In the genomic region with DNA sequence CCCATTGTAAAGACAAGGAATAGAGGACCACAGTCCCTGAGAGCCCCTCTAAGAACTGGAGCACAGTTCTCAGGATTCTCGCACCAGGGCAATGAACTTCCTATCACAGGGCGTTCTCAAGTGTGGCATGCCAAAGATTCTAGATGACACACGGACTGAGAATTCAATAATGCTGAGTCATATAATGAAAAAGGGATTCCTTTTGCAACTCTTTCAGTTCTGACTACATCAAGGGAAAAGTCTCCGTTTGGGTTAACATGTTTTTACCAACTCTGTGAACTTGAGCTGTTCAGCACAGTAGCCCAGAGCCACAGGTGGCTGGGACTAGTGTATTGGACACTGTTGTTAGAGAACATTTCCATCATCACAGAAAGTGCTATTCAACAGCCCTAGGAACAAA, we compare ENCODE assay signal across 1 cellular context.
TF ChIP-seq lines count a peak whose summit lies in the region.

No MANE protein-coding gene starts in this region.

TF ChIP-seq in K562, 482 proteins besides CTCF, POLR2A, EP300 and RAD21:
- TF ChIP-seq CAMTA2 (CRISPR knock-in tag; conservative IDR thresholded peaks at IDR 0.05) (no peak), JUN (IDR thresholded peaks at IDR 0.05; ENCODE audit: borderline replicate concordance, low read depth, low read length) (no peak), JUN (CRISPR knock-in tag; IDR thresholded peaks at IDR 0.05; ENCODE audit: borderline replicate concordance) (no peak), TCF3 (CRISPR knock-in tag; IDR thresholded peaks at IDR 0.05) (no peak), SRSF3 (IDR thresholded peaks at IDR 0.05; ENCODE audit: insufficient read depth, low read length) (no peak), MAFG (tag; conservative IDR thresholded peaks at IDR 0.05) (peak; percentile 95), ADNP (tag; IDR thresholded peaks at IDR 0.05) (no peak), ZNF76 (CRISPR knock-in tag; IDR thresholded peaks at IDR 0.05; ENCODE audit: borderline replicate concordance) (no peak), MAFK (IDR thresholded peaks at IDR 0.05; ENCODE audit: low read length) (peak; percentile 92), MAFF (IDR thresholded peaks at IDR 0.05; ENCODE audit: low read length) (peak; percentile 91), NFATC3 (IDR thresholded peaks at IDR 0.05) (no peak), RBM34 (IDR thresholded peaks at IDR 0.05; ENCODE audit: borderline replicate concordance, insufficient read depth, low read length) (no peak), FOXM1 (IDR thresholded peaks at IDR 0.05; ENCODE audit: low read depth) (no peak), FOXM1 (CRISPR knock-in tag; IDR thresholded peaks at IDR 0.05; ENCODE audit: low read depth) (no peak), ZNF584 (CRISPR knock-in tag; IDR thresholded peaks at IDR 0.05; ENCODE audit: low read depth) (no peak), ZNF316 (IDR thresholded peaks at IDR 0.05) (peak; percentile 98), SMARCC2 (IDR thresholded peaks at IDR 0.05; ENCODE audit: low read depth) (no peak), SMARCA4 (IDR thresholded peaks at IDR 0.05) (0 out of 2 replicates have a peak, but pooled peaks have one; percentile 21), NFE2L1 (tag; IDR thresholded peaks at IDR 0.05; ENCODE audit: borderline replicate concordance, low read depth) (peak; percentile 84), TEAD1 (CRISPR knock-in tag; IDR thresholded peaks at IDR 0.05) (no peak), NFE2 (IDR thresholded peaks at IDR 0.05; ENCODE audit: low read depth) (peak; percentile 91), XRCC4 (IDR thresholded peaks at IDR 0.05; ENCODE audit: extremely low read depth, insufficient read depth, insufficient read length) (no peak), C11orf30 (IDR thresholded peaks at IDR 0.05; ENCODE audit: low read depth) (peak; percentile 90), BACH1 (tag; IDR thresholded peaks at IDR 0.05) (peak; percentile 89; the same call in 1 of the 2 replicates)
- TF ChIP-seq, protein P1, sequence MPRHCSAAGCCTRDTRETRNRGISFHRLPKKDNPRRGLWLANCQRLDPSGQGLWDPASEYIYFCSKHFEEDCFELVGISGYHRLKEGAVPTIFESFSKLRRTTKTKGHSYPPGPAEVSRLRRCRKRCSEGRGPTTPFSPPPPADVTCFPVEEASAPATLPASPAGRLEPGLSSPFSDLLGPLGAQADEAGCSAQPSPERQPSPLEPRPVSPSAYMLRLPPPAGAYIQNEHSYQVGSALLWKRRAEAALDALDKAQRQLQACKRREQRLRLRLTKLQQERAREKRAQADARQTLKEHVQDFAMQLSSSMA (CRISPR knock-in tag; IDR thresholded peaks at IDR 0.05) = no peak
- TF ChIP-seq, protein P2, sequence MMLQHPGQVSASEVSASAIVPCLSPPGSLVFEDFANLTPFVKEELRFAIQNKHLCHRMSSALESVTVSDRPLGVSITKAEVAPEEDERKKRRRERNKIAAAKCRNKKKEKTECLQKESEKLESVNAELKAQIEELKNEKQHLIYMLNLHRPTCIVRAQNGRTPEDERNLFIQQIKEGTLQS (IDR thresholded peaks at IDR 0.05) = no peak
- TF ChIP-seq, protein P2 (CRISPR knock-in tag; conservative IDR thresholded peaks at IDR 0.05) = 0 out of 2 replicates have a peak, but pooled peaks have one; percentile 38
- TF ChIP-seq, protein P3, sequence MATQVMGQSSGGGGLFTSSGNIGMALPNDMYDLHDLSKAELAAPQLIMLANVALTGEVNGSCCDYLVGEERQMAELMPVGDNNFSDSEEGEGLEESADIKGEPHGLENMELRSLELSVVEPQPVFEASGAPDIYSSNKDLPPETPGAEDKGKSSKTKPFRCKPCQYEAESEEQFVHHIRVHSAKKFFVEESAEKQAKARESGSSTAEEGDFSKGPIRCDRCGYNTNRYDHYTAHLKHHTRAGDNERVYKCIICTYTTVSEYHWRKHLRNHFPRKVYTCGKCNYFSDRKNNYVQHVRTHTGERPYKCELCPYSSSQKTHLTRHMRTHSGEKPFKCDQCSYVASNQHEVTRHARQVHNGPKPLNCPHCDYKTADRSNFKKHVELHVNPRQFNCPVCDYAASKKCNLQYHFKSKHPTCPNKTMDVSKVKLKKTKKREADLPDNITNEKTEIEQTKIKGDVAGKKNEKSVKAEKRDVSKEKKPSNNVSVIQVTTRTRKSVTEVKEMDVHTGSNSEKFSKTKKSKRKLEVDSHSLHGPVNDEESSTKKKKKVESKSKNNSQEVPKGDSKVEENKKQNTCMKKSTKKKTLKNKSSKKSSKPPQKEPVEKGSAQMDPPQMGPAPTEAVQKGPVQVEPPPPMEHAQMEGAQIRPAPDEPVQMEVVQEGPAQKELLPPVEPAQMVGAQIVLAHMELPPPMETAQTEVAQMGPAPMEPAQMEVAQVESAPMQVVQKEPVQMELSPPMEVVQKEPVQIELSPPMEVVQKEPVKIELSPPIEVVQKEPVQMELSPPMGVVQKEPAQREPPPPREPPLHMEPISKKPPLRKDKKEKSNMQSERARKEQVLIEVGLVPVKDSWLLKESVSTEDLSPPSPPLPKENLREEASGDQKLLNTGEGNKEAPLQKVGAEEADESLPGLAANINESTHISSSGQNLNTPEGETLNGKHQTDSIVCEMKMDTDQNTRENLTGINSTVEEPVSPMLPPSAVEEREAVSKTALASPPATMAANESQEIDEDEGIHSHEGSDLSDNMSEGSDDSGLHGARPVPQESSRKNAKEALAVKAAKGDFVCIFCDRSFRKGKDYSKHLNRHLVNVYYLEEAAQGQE (CRISPR knock-in tag; IDR thresholded peaks at IDR 0.05; ENCODE audit: low read depth) = no peak
TF ChIP-seq in K562: peak in this region for 10.
